ENCODE assay signal across 11 cellular contexts in genomic region chr11:11569936-11570491, GRCh38. TPM values are rescaled to one million over a fixed set of nuclear protein-coding genes. Genes with fewer than 3 reads are reported as not detected.
DNase-seq lines count a peak whose midpoint lies in the region; ATAC-seq, FAIRE-seq and TF ChIP-seq lines count a peak whose summit lies in the region.
"Had no signal": no experiment of that assay in that cellular context is flagged by ENCODE, and none has a peak within 500 bp of the region (broad histone marks: within the 10 kb centered on the region; RNA-seq: fewer than 3 reads in every experiment).

No MANE protein-coding gene starts in this region.

- H3K36me3 ChIP-seq in BLaER1 treated with 17β-estradiol and CSF1 and Interleukin-3, amounts not matched to agents 10 nM and 100 nM = no peaks in the 10 kb centered on the region
- no peaks in the 10 kb centered on the region for H3K36me3 ChIP-seq in pancreas

- H3K4me3 ChIP-seq in BLaER1 treated with 17β-estradiol and CSF1 and Interleukin-3, amounts not matched to agents 10 nM and 100 nM = no peak overlapping the region
- no peak overlapping the region for H3K4me3 ChIP-seq in pancreas

- no peak overlapping the region for H3K9ac ChIP-seq in BLaER1 treated with 17β-estradiol and CSF1 and Interleukin-3, amounts not matched to agents 10 nM and 100 nM

- peaks cover 0 to 25% (median 16%) of the 10 kb centered on the region in 10 experiments; a peak in 17 of 20 replicates for H3K4me1 ChIP-seq in BLaER1 treated with 17β-estradiol and CSF1 and Interleukin-3, amounts not matched to agents 10 nM and 100 nM
- H3K4me1 ChIP-seq in pancreas = no peaks in the 10 kb centered on the region

- no peaks in the 10 kb centered on the region for H3K27me3 ChIP-seq in BLaER1 treated with 17β-estradiol and CSF1 and Interleukin-3, amounts not matched to agents 10 nM and 100 nM
- H3K27me3 ChIP-seq in pancreas = no peaks in the 10 kb centered on the region

- WGBS in pancreas, 2 donors = 65 to 67% methylated on average over 14 of the region's 14 CpGs

- H4K20me1 ChIP-seq in BLaER1 treated with 17β-estradiol and CSF1 and Interleukin-3, amounts not matched to agents 10 nM and 100 nM = no peaks in the 10 kb centered on the region

- peak; percentile 79 for ATAC-seq in Right ventricle myocardium superior (ENCODE audit: poor library complexity)
- ATAC-seq in pancreas = peak; percentile 53 to 84 (median 80)
- ATAC-seq in GM21723 (IDR thresholded peaks at IDR 0.05; ENCODE audit: unreplicated experiment) = no peak
- no peak for ATAC-seq in GM21526 (IDR thresholded peaks at IDR 0.05; ENCODE audit: low FRiP score, unreplicated experiment)

- in situ Hi-C loops in SK-MEL-5 (cut with HindIII; ENCODE audit: low pct_unique_long_range_greater_than_20kb, low sequenced_read_pairs) = no loop called here

- DNase-seq in SK-MEL-5 (ENCODE audit: low read depth, low spot score) (peak; percentile 4), Right ventricle myocardium superior (peak; percentile 86), pancreas (peak in 4 of 6 donors; percentile 7 to 36 (median 26)), COLO829 (ENCODE audit: low spot score) (no peak), NCI-H146 (lab: John Stamatoyannopoulos, UW) (no peak)
- DNase-seq: activated CD4-positive, alpha-beta T cell treated with anti-CD3 and anti-CD28 coated beads for 4 hours; CD4-positive, alpha-beta memory T cell; NCI-H510A treated with DMSO at 0.1 percent for 48 hours had no signal

- no peak for TF ChIP-seq CTCF in pancreas (IDR thresholded peaks at IDR 0.05)

- peak overlapping the region in 10 of 11 experiments; percentile 16 to 76 (median 44); a peak in 17 of 22 replicates for H3K4me2 ChIP-seq in BLaER1 treated with 17β-estradiol and CSF1 and Interleukin-3, amounts not matched to agents 10 nM and 100 nM

- intact Hi-C loops in Right ventricle myocardium superior (cut with DNase I) = no loop called here
- intact Hi-C loops in pancreas (cut with DNase I) = no loop called here

- no peaks in the 10 kb centered on the region for H3K9me3 ChIP-seq in BLaER1 treated with 17β-estradiol and CSF1 and Interleukin-3, amounts not matched to agents 10 nM and 100 nM (replicated peaks in 1 of 11)
- no peaks in the 10 kb centered on the region for H3K9me3 ChIP-seq in pancreas

- FAIRE-seq in pancreas (lab: Jason Lieb, UNC) = no peak

- no peak overlapping the region for H3K27ac ChIP-seq in BLaER1 treated with 17β-estradiol and CSF1 and Interleukin-3, amounts not matched to agents 10 nM and 100 nM
- peak overlapping the region in 1 of 4 donors; percentile 30 for H3K27ac ChIP-seq in pancreas

RNA-seq across cellular contexts. Expression of gene GALNT18, which starts 51.8 kb away (rescaled TPM):
- total RNA-seq in SK-MEL-5 (2014; rRNA removed; shearing (Covaris generic)) = 3.4 and 4.1 TPM in 2 replicates
- polyA plus RNA-seq in SK-MEL-5 (2015; cell fraction: cytosol; rRNA removed) = 4.2 and 4.5 TPM in 2 replicates
- polyA plus RNA-seq in SK-MEL-5 (2015; cell fraction: nucleus; rRNA removed) = 0.45 and 3.4 TPM in 2 replicates
- 24.5 TPM for total RNA-seq in Right ventricle myocardium superior
- total RNA-seq in pancreas = 1 to 10 TPM; 2.0 to 8.9 (median 4.3) TPM
- 1 to 10 TPM; 4.7 to 5.5 TPM for polyA plus RNA-seq in pancreas
- total RNA-seq: CD4-positive, alpha-beta memory T cell had no signal
- polyA plus RNA-seq: CD4-positive, alpha-beta memory T cell had no signal

Comparison
In these comparisons a context has a peak if more than half of its experiments do, and no peak if none do; other contexts are left out.
1. DNase-seq: peak in SK-MEL-5 (single experiment), Right ventricle myocardium superior (single experiment) and pancreas (4 of 6); none in COLO829 (single experiment) and NCI-H146 (single experiment).
2. ATAC-seq: peak in Right ventricle myocardium superior (single experiment) and pancreas (4 of 4); none in GM21723 (single experiment) and GM21526 (single experiment).